17 cellular contexts compared by ENCODE assay signal in genomic region chr11:10727259-10727851, GRCh38. TPM values are rescaled to one million over a fixed set of nuclear protein-coding genes. Genes with fewer than 3 reads are reported as not detected.
DNase-seq lines count a peak whose midpoint lies in the region; ATAC-seq and TF ChIP-seq lines count a peak whose summit lies in the region.
"Had no signal": no experiment of that assay in that cellular context is flagged by ENCODE, and none has a peak within 500 bp of the region (broad histone marks: within the 10 kb centered on the region; RNA-seq: fewer than 3 reads in every experiment).

No MANE protein-coding gene starts in this region.

- intact Hi-C loops in activated naive CD4-positive, alpha-beta T cell treated with anti-CD3 and anti-CD28 coated beads for 36 hours (cut with micrococcal nuclease): no loop called here
- intact Hi-C loops in left lung (cut with DNase I) (no loop called here), vagina (cut with DNase I) (no loop called here)

- TF ChIP-seq CTCF in left lung (IDR thresholded peaks at IDR 0.05) (no peak), vagina (IDR thresholded peaks at IDR 0.05) (no peak), endodermal cell (conservative IDR thresholded peaks at IDR 0.05) (no peak)

- H3K9me3 Mint-ChIP-seq in activated naive CD4-positive, alpha-beta T cell treated with anti-CD3 and anti-CD28 coated beads, Interleukin-2, amount 50 U/mL, for 24 hours: no peaks in the 10 kb centered on the region
- H3K9me3 Mint-ChIP-seq in activated naive CD4-positive, alpha-beta T cell treated with anti-CD3 and anti-CD28 coated beads for 36 hours: peaks cover 4% of the 10 kb centered on the region
- no peaks in the 10 kb centered on the region for H3K9me3 Mint-ChIP-seq in endodermal cell
- H3K9me3 Mint-ChIP-seq: T-helper 1 cell treated with Interleukin-12 subunit alpha and Interleukin-12 subunit beta and Interleukin-4 antibody, amounts not matched to agents 30 μg/mL and 1 μg/mL, for 36 hours had no signal

- CTCF ChIA-PET in activated naive CD4-positive, alpha-beta T cell treated with anti-CD3 and anti-CD28 coated beads for 36 hours (lab: Charles Lee): interaction anchor here (0.8 to 2.1 kb wide), 4 partner anchors 9 to 281 kb away, joined by 3 to 8 read pairs (median 4); no protein-coding TSS in a partner anchor

- WGBS in endodermal cell (ENCODE audit: insufficient coverage in 1 of 2, insufficient read length in 1 of 2), 2 experiments: 89 to 96% methylated on average over 4 of the region's 4 CpGs

- H3K4me3 ChIP-seq in adipocyte (ENCODE audit: low read length) (no peak overlapping the region), left lung (no peak overlapping the region), vagina (no peak overlapping the region), endodermal cell (ENCODE audit: low read length) (no peak overlapping the region)
- H3K4me3 ChIP-seq: testis had no signal

- peaks cover 15% of the 10 kb centered on the region for H3K4me1 Mint-ChIP-seq in activated naive CD4-positive, alpha-beta T cell treated with anti-CD3 and anti-CD28 coated beads, Interleukin-2, amount 50 U/mL, for 24 hours
- peaks cover 22% of the 10 kb centered on the region for H3K4me1 Mint-ChIP-seq in activated naive CD4-positive, alpha-beta T cell treated with anti-CD3 and anti-CD28 coated beads for 36 hours (ENCODE audit: low read depth)
- peaks cover 3% of the 10 kb centered on the region for H3K4me1 Mint-ChIP-seq in endodermal cell

- ATAC-seq in left lung: peak; percentile 8

- H3K27me3 ChIP-seq in adipocyte (replicated peaks; ENCODE audit: control insufficient read depth, insufficient read depth, low read length): no peaks in the 10 kb centered on the region
- peaks cover 0 to 20% of the 10 kb centered on the region in 2 donors for H3K27me3 ChIP-seq in left lung
- no peaks in the 10 kb centered on the region for H3K27me3 ChIP-seq in vagina
- no peaks in the 10 kb centered on the region for H3K27me3 ChIP-seq in endodermal cell (ENCODE audit: control insufficient read depth, insufficient read depth, low read length, poor library complexity, severe bottlenecking)
- H3K27me3 ChIP-seq: testis had no signal

- H3K36me3 ChIP-seq in adipocyte (ENCODE audit: control insufficient read depth, insufficient read depth, low read length, severe bottlenecking): no peaks in the 10 kb centered on the region
- no peaks in the 10 kb centered on the region for H3K36me3 ChIP-seq in left lung
- no peaks in the 10 kb centered on the region for H3K36me3 ChIP-seq in vagina
- no peaks in the 10 kb centered on the region for H3K36me3 ChIP-seq in endodermal cell (ENCODE audit: control insufficient read depth, insufficient read depth, low read length)
- H3K36me3 ChIP-seq: neutrophil had no signal

- H3K27me3 Mint-ChIP-seq in activated naive CD4-positive, alpha-beta T cell treated with anti-CD3 and anti-CD28 coated beads, Interleukin-2, amount 50 U/mL, for 24 hours: peaks cover 4% of the 10 kb centered on the region
- peaks cover 6% of the 10 kb centered on the region for H3K27me3 Mint-ChIP-seq in activated naive CD4-positive, alpha-beta T cell treated with anti-CD3 and anti-CD28 coated beads for 36 hours (ENCODE audit: low read depth)
- H3K27me3 Mint-ChIP-seq in endodermal cell (ENCODE audit: insufficient read depth): peaks cover 19% of the 10 kb centered on the region

- no peak for DNase-seq in activated naive CD4-positive, alpha-beta T cell treated with anti-CD3 and anti-CD28 coated beads for 36 hours
- DNase-seq in adipocyte (ENCODE audit: low read depth) (no peak), left lung (no peak), vagina (ENCODE audit: extremely low spot score in 2 of 2) (no peak), endodermal cell (no peak), ACHN (no peak)
- no peak for DNase-seq in activated CD8-positive, alpha-beta memory T cell treated with anti-CD3 and anti-CD28 coated beads, Interleukin-2, amount 50 U/mL, for 4 hours
- DNase-seq: activated effector memory CD4-positive, alpha-beta T cell treated with Interleukin-2 at 50 U/mL for 16 hours; KG1; NCI-H1092 treated with DMSO at 0.1 percent for 48 hours; NCI-H345; small intestine; testis had no signal

- peaks cover 8% of the 10 kb centered on the region for H3K9me3 ChIP-seq in adipocyte (ENCODE audit: control insufficient read depth, low read length)
- H3K9me3 ChIP-seq in left lung: no peaks in the 10 kb centered on the region
- H3K9me3 ChIP-seq in vagina: no peaks in the 10 kb centered on the region
- peaks cover 4% of the 10 kb centered on the region for H3K9me3 ChIP-seq in endodermal cell (ENCODE audit: control insufficient read depth, low read length)
- H3K9me3 ChIP-seq: neutrophil, testis had no signal

- H3K27ac ChIP-seq in left lung (no peak overlapping the region), vagina (peak overlapping the region; percentile 60), endodermal cell (ENCODE audit: low read depth, low read length) (no peak overlapping the region)
- H3K27ac ChIP-seq: 22Rv1, neutrophil, testis had no signal

- TF ChIP-seq POLR2A in vagina (IDR thresholded peaks at IDR 0.05): no peak

- peak overlapping the region; percentile 70 for H3K27ac Mint-ChIP-seq in activated naive CD4-positive, alpha-beta T cell treated with anti-CD3 and anti-CD28 coated beads, Interleukin-2, amount 50 U/mL, for 24 hours
- H3K27ac Mint-ChIP-seq in activated naive CD4-positive, alpha-beta T cell treated with anti-CD3 and anti-CD28 coated beads for 36 hours: no peak overlapping the region
- no peak overlapping the region for H3K27ac Mint-ChIP-seq in endodermal cell
- H3K27ac Mint-ChIP-seq: T-helper 1 cell treated with Interleukin-12 subunit alpha and Interleukin-12 subunit beta and Interleukin-4 antibody, amounts not matched to agents 30 μg/mL and 1 μg/mL, for 36 hours had no signal

- H3K4me1 ChIP-seq in adipocyte (ENCODE audit: control insufficient read depth, insufficient read depth, low read length): peaks cover 37% of the 10 kb centered on the region
- H3K4me1 ChIP-seq in left lung: peaks cover 0 to 27% of the 10 kb centered on the region in 2 donors
- peaks cover 31% of the 10 kb centered on the region for H3K4me1 ChIP-seq in vagina
- no peaks in the 10 kb centered on the region for H3K4me1 ChIP-seq in endodermal cell (ENCODE audit: control insufficient read depth, insufficient read depth, low read length)
- H3K4me1 ChIP-seq: testis had no signal

- H3K36me3 Mint-ChIP-seq in activated naive CD4-positive, alpha-beta T cell treated with anti-CD3 and anti-CD28 coated beads, Interleukin-2, amount 50 U/mL, for 24 hours: no peaks in the 10 kb centered on the region
- no peaks in the 10 kb centered on the region for H3K36me3 Mint-ChIP-seq in activated naive CD4-positive, alpha-beta T cell treated with anti-CD3 and anti-CD28 coated beads for 36 hours (ENCODE audit: low read depth)
- no peaks in the 10 kb centered on the region for H3K36me3 Mint-ChIP-seq in endodermal cell (ENCODE audit: low read depth)

- H3K4me3 Mint-ChIP-seq in activated naive CD4-positive, alpha-beta T cell treated with anti-CD3 and anti-CD28 coated beads, Interleukin-2, amount 50 U/mL, for 24 hours: no peak overlapping the region
- no peak overlapping the region for H3K4me3 Mint-ChIP-seq in activated naive CD4-positive, alpha-beta T cell treated with anti-CD3 and anti-CD28 coated beads for 36 hours
- H3K4me3 Mint-ChIP-seq in endodermal cell: no peak overlapping the region
- H3K4me3 Mint-ChIP-seq: T-helper 1 cell treated with Interleukin-12 subunit alpha and Interleukin-12 subunit beta and Interleukin-4 antibody, amounts not matched to agents 30 μg/mL and 1 μg/mL, for 36 hours had no signal

- peak overlapping the region; percentile 47 for H3K9ac ChIP-seq in adipocyte (ENCODE audit: low read length)
- no peak overlapping the region for H3K9ac ChIP-seq in endodermal cell (ENCODE audit: extremely low read depth, low read length, poor library complexity, severe bottlenecking)

- in situ Hi-C loops in ACHN (cut with HindIII; ENCODE audit: low pct_ligation_motif_present, low pct_unique_long_range_greater_than_20kb, low sequenced_read_pairs): no loop called here

RNA-seq across cellular contexts. Expression of gene CTR9, which starts 23.7 kb away (rescaled TPM):
- total RNA-seq in activated naive CD4-positive, alpha-beta T cell treated with anti-CD3 and anti-CD28 coated beads for 36 hours: 10 to 100 TPM; 28.7 to 29.7 TPM
- total RNA-seq in left lung (10 to 100 TPM; 33.8 to 38.4 TPM), vagina (20.6 TPM), endodermal cell (10 to 100 TPM; 32.7 to 37.5 TPM)
- 37.6 TPM for polyA plus RNA-seq in endodermal cell (2013, experiment 1 of 2)
- polyA plus RNA-seq in endodermal cell (2013, experiment 2 of 2): 34.5 TPM

RNA-seq across cellular contexts. Expression of gene IRAG1, which starts 33.8 kb away (rescaled TPM):
- not detected for total RNA-seq in activated naive CD4-positive, alpha-beta T cell treated with anti-CD3 and anti-CD28 coated beads for 36 hours
- total RNA-seq in left lung: 10 to 100 TPM; 17.0 to 17.5 TPM
- total RNA-seq in vagina: 18.2 TPM
- total RNA-seq in endodermal cell: 1 to 10 TPM; 4.2 to 7.3 TPM
- 5.6 TPM for polyA plus RNA-seq in endodermal cell (2013, experiment 1 of 2)
- polyA plus RNA-seq in endodermal cell (2013, experiment 2 of 2): 5.1 TPM

Comparison
In these comparisons a context has a peak if more than half of its experiments do, and no peak if none do; other contexts are left out.
1. RNA of gene IRAG1, which starts 33.8 kb away (total RNA-seq): 18.2 TPM in vagina (single experiment), 17.0 to 17.5 TPM in left lung and 4.2 to 7.3 TPM in endodermal cell; not detected in activated naive CD4-positive, alpha-beta T cell treated with anti-CD3 and anti-CD28 coated beads for 36 hours; every median in the first group is over 4 times any median in the second.